1 cellular context compared by ENCODE assay signal in genomic region chr19:11374449-11375142, GRCh38.
A peak's percentile ranks its signal among the peaks of the same experiment; 100 is the strongest.
TF ChIP-seq lines count a peak whose summit lies in the region.

SWSAP1 (plus strand) TSS chr19:11374666; CDS start chr19:11374681, 15 bp downstream.

TF ChIP-seq in neural cell, 6 proteins besides CTCF, POLR2A, EP300 and RAD21 (continued from another document):
- peak; percentile 89 for TF ChIP-seq REST (IDR thresholded peaks at IDR 0.05; ENCODE audit: borderline replicate concordance)
- TF ChIP-seq MXI1 (conservative IDR thresholded peaks at IDR 0.05; ENCODE audit: poor library complexity, severe bottlenecking): peak; percentile 88
- peak; percentile 92 for TF ChIP-seq POLR2AphosphoS5 (IDR thresholded peaks at IDR 0.05)
- TF ChIP-seq EZH2 (IDR thresholded peaks at IDR 0.05; ENCODE audit: borderline replicate concordance, insufficient read depth, low read length, poor library complexity, severe bottlenecking): no peak
- TF ChIP-seq TAF1 (IDR thresholded peaks at IDR 0.05; ENCODE audit: low read depth): peak; percentile 84
TF ChIP-seq in neural cell: peak in this region for 5.
